ENCODE assay signal across 11 cellular contexts in the genomic region with DNA sequence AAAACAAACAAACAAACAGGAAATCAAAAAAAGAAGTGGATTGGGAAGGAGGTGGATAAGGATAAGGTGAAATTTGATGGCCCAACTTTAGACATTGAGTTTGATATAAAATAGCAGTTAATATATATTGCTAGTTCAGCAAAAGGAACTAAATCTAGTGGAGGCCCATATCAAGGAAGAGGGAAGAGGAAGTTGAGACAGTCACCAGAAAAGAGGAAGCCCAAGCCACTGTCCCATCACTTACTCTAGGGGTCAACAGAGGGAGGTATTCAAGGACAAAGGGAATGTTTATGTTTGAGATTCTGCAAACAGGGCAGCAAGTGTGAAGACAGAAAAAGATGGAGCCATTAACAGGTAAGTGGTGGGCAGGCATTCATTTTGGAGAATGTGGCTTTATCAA. TPM values are rescaled to one million over a fixed set of nuclear protein-coding genes. Genes with fewer than 3 reads are reported as not detected.
DNase-seq lines count a peak whose midpoint lies in the region; ATAC-seq and TF ChIP-seq lines count a peak whose summit lies in the region.
"Had no signal": no experiment of that assay in that cellular context is flagged by ENCODE, and none has a peak within 500 bp of the region (broad histone marks: within the 10 kb centered on the region; RNA-seq: fewer than 3 reads in every experiment).

No MANE protein-coding gene starts in this region.

- H3K4me3 Mint-ChIP-seq in stimulated activated naive CD8-positive, alpha-beta T cell treated with anti-CD3 and anti-CD28 coated beads, Interleukin-15, Interleukin-2, amounts not matched to agents 100 ng/mL and 50 ng/mL, for 24 hours, result no peak overlapping the region
- H3K4me3 Mint-ChIP-seq in stimulated activated naive CD8-positive, alpha-beta T cell treated with anti-CD3 and anti-CD28 coated beads, Interleukin-15, amount 100 ng/mL, for 72 hours, result peak overlapping the region in 1 of 2 donors; percentile 1

- ATAC-seq in stimulated activated naive CD8-positive, alpha-beta T cell treated with anti-CD3 and anti-CD28 coated beads, Interleukin-15, amount 100 ng/mL, for 72 hours, result no peak
- ATAC-seq: HCT116 had no signal

- TF ChIP-seq CTCF in tibial nerve (IDR thresholded peaks at IDR 0.05), result no peak

- peaks cover 41% of the 10 kb centered on the region for H3K36me3 Mint-ChIP-seq in stimulated activated naive CD8-positive, alpha-beta T cell treated with anti-CD3 and anti-CD28 coated beads, Interleukin-15, Interleukin-2, amounts not matched to agents 100 ng/mL and 50 ng/mL, for 24 hours (ENCODE audit: low read depth)

- H3K27ac Mint-ChIP-seq in stimulated activated naive CD8-positive, alpha-beta T cell treated with anti-CD3 and anti-CD28 coated beads, Interleukin-15, Interleukin-2, amounts not matched to agents 100 ng/mL and 50 ng/mL, for 24 hours, result peak overlapping the region; percentile 83
- peak overlapping the region in 1 of 2 donors; percentile 62 for H3K27ac Mint-ChIP-seq in stimulated activated naive CD8-positive, alpha-beta T cell treated with anti-CD3 and anti-CD28 coated beads, Interleukin-15, amount 100 ng/mL, for 72 hours

- peaks cover 22% of the 10 kb centered on the region for H3K4me1 ChIP-seq in effector memory CD4-positive, alpha-beta T cell (ENCODE audit: control insufficient read depth, insufficient read depth, low read length, poor library complexity, severe bottlenecking)
- H3K4me1 ChIP-seq in tibial nerve, result peaks cover 0 to 67% (median 14%) of the 10 kb centered on the region in 4 donors

- no peaks in the 10 kb centered on the region for H3K27me3 Mint-ChIP-seq in stimulated activated naive CD8-positive, alpha-beta T cell treated with anti-CD3 and anti-CD28 coated beads, Interleukin-15, Interleukin-2, amounts not matched to agents 100 ng/mL and 50 ng/mL, for 24 hours
- no peaks in the 10 kb centered on the region for H3K27me3 Mint-ChIP-seq in stimulated activated naive CD8-positive, alpha-beta T cell treated with anti-CD3 and anti-CD28 coated beads, Interleukin-15, amount 100 ng/mL, for 72 hours

- no peak for TF ChIP-seq EP300 in tibial nerve (IDR thresholded peaks at IDR 0.05)

- H3K9me3 ChIP-seq in effector memory CD4-positive, alpha-beta T cell (ENCODE audit: control insufficient read depth, low read length), result no peaks in the 10 kb centered on the region
- no peaks in the 10 kb centered on the region for H3K9me3 ChIP-seq in tibial nerve

- no peaks in the 10 kb centered on the region for H3K27me3 ChIP-seq in effector memory CD4-positive, alpha-beta T cell (replicated peaks; ENCODE audit: control insufficient read depth, insufficient read depth, low read length, poor library complexity, severe bottlenecking)
- no peaks in the 10 kb centered on the region for H3K27me3 ChIP-seq in tibial nerve

- TF ChIP-seq POLR2A in tibial nerve (IDR thresholded peaks at IDR 0.05), result no peak

- no peaks in the 10 kb centered on the region for H3K9me3 Mint-ChIP-seq in stimulated activated naive CD8-positive, alpha-beta T cell treated with anti-CD3 and anti-CD28 coated beads, Interleukin-15, Interleukin-2, amounts not matched to agents 100 ng/mL and 50 ng/mL, for 24 hours
- no peaks in the 10 kb centered on the region for H3K9me3 Mint-ChIP-seq in stimulated activated naive CD8-positive, alpha-beta T cell treated with anti-CD3 and anti-CD28 coated beads, Interleukin-15, amount 100 ng/mL, for 72 hours

- peaks cover 37% of the 10 kb centered on the region for H3K36me3 ChIP-seq in effector memory CD4-positive, alpha-beta T cell (ENCODE audit: control insufficient read depth, insufficient read depth, low read length)
- peaks cover 0 to 59% (median 0%) of the 10 kb centered on the region in 3 donors for H3K36me3 ChIP-seq in tibial nerve

- DNase-seq in stimulated activated naive CD8-positive, alpha-beta T cell treated with anti-CD3 and anti-CD28 coated beads, Interleukin-15, amount 100 ng/mL, for 72 hours, result no peak
- peak; percentile 89 for DNase-seq in SKM-1 (lab: John Stamatoyannopoulos, UW; ENCODE audit: unreplicated experiment)
- DNase-seq in effector memory CD4-positive, alpha-beta T cell, result no peak
- DNase-seq in NCI-H2107 treated with DMSO at 0.1 percent for 48 hours (lab: John Stamatoyannopoulos, UW; ENCODE audit: unreplicated experiment), result no peak
- no peak for DNase-seq in glomerular visceral epithelial cell (ENCODE audit: extremely low spot score)
- no peak for DNase-seq in RPMI8226
- no peak for DNase-seq in tibial nerve (ENCODE audit: low spot score in 2 of 2)
- DNase-seq: NCI-H524, nucleus accumbens had no signal

- peaks cover 69% of the 10 kb centered on the region for H3K4me1 Mint-ChIP-seq in stimulated activated naive CD8-positive, alpha-beta T cell treated with anti-CD3 and anti-CD28 coated beads, Interleukin-15, Interleukin-2, amounts not matched to agents 100 ng/mL and 50 ng/mL, for 24 hours (ENCODE audit: low read depth)
- H3K4me1 Mint-ChIP-seq in stimulated activated naive CD8-positive, alpha-beta T cell treated with anti-CD3 and anti-CD28 coated beads, Interleukin-15, amount 100 ng/mL, for 72 hours, result peaks cover 81% of the 10 kb centered on the region

- H3K27ac ChIP-seq in effector memory CD4-positive, alpha-beta T cell (ENCODE audit: insufficient read depth, low read length, poor library complexity, severe bottlenecking), result peak overlapping the region; percentile 27
- peak overlapping the region in 1 of 4 donors; percentile 35 for H3K27ac ChIP-seq in tibial nerve

- H3K4me3 ChIP-seq in effector memory CD4-positive, alpha-beta T cell (ENCODE audit: insufficient read depth, low read depth, low read length, poor library complexity, severe bottlenecking), result no peak overlapping the region
- H3K4me3 ChIP-seq in tibial nerve, result no peak overlapping the region

RNA-seq across cellular contexts. Expression of a gene that starts 3.7 kb away (rescaled TPM):
- total RNA-seq in tibial nerve, result 100 to 1,000 TPM; 226 to 312 (median 252) TPM

RNA-seq across cellular contexts. Expression of a gene that starts 6.1 kb away (rescaled TPM):
- total RNA-seq in tibial nerve, result 10 to 100 TPM in 3 of 4 donors, 1 to 10 TPM in 1; 6.9 to 36.9 (median 12.7) TPM

RNA-seq across cellular contexts. Expression of a gene that starts 16.0 kb away (rescaled TPM):
- total RNA-seq in tibial nerve, result 1 to 10 TPM; 2.7 to 8.3 (median 3.8) TPM

RNA-seq across cellular contexts. Expression of a gene that starts 24.8 kb away (rescaled TPM):
- total RNA-seq in tibial nerve, result 1 to 10 TPM; 1.1 to 3.1 (median 1.7) TPM

RNA-seq across cellular contexts. Expression of a gene that starts 25.3 kb away (rescaled TPM):
- 1 to 10 TPM; 4.2 to 8.2 (median 6.5) TPM for total RNA-seq in tibial nerve
